ENCODE assay signal across 1 cellular context in genomic region chr22:44311855-44312170, GRCh38.
TF ChIP-seq lines count a peak whose summit lies in the region.

No MANE protein-coding gene starts in this region.

TF ChIP-seq in SK-N-SH, 30 proteins besides CTCF, POLR2A, EP300 and RAD21 (continued from another document):
- TF ChIP-seq IRF3 (IDR thresholded peaks at IDR 0.05; ENCODE audit: low read depth, low read length) = no peak
TF ChIP-seq in SK-N-SH: peak in this region for 1.
